8 cellular contexts compared by ENCODE assay signal in the genomic region with DNA sequence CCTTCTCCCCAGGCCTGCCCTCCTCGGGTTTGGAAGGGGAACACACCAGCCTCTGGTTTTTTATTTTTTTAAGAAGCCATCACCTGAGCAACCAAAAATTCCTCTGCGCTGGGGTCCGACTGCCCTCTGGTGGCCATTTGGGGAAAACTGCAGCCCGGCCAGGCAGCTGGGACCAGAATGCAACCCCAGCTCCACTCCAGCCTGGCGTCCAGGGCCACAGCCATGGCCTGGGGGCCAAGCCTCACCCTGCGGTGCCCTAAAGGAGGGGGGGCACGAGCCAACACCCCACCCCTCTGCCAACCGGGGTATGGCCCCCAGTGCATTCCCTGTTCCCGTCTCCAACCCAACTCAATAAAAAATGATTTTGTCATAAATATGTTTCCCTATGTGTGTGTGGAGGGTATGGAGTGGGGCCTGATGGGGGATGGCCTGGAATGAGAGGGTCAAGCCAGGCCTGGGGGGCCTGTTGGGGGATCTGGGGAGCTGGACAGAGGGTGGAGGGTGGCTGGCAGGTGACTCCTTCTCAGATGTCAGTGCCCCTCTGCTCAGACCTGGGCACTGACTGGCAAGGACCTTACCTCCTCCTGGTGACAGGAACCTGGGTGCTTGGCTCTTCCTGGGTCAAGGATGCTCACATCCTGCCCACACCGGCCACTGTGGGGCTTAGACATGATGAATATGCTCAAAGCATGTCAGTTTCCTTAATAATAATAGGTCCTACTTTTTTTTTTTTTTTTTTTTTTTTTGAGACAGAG. TPM values are rescaled to one million over a fixed set of nuclear protein-coding genes. Genes with fewer than 3 reads are reported as not detected.
DNase-seq lines count a peak whose midpoint lies in the region; ATAC-seq and TF ChIP-seq lines count a peak whose summit lies in the region.

No MANE protein-coding gene starts in this region.

- peaks cover 62% of the 10 kb centered on the region for H3K4me1 Mint-ChIP-seq in brain

- no peak overlapping the region for H3K4me3 ChIP-seq in ACC112 (ENCODE audit: low read depth, low read length)

- H3K36me3 ChIP-seq in ACC112 (ENCODE audit: insufficient read depth, low read length): no peaks in the 10 kb centered on the region

- peaks cover 0 to 2% (median 0%) of the 10 kb centered on the region in 5 experiments for H3K9me3 Mint-ChIP-seq in brain

- H3K4me1 ChIP-seq in ACC112 (ENCODE audit: control insufficient read depth, insufficient read depth, low read length, unreplicated experiment): peaks cover 24% of the 10 kb centered on the region

- H3K27ac ChIP-seq in ACC112 (ENCODE audit: low read depth, low read length): peak overlapping the region; percentile 4; the same call in 1 of the 2 replicates
- 0 out of 2 replicates have a peak overlapping the region, but pooled peaks have one; percentile 3 for H3K27ac ChIP-seq in VCaP

- in situ Hi-C loops in GM13977 (cut with MboI; ENCODE audit: low pct_unique_long_range_greater_than_20kb, low sequenced_read_pairs, unreplicated experiment): no loop called here

- no peaks in the 10 kb centered on the region for H3K27me3 ChIP-seq in ACC112 (ENCODE audit: insufficient read depth, low read length)

- H3K27ac Mint-ChIP-seq in brain: peak overlapping the region in 4 of 5 experiments; percentile 38 to 80 (median 64)

- H3K79me2 ChIP-seq in ACC112 (ENCODE audit: control insufficient read depth, insufficient read depth, low read length, unreplicated experiment): peaks cover 12% of the 10 kb centered on the region

- DNase-seq in GM13977 (ENCODE audit: low spot score) (peak; percentile 91), NCI-H2029 (lab: John Stamatoyannopoulos, UW) (peak; percentile 52), islet precursor cell (peak; percentile 91)
- DNase-seq in stimulated activated CD4-positive, alpha-beta T cell treated with anti-CD3 and anti-CD28 coated beads, Interleukin-1b, Interleukin-23, amount 100 ng/mL, for 4 hours (ENCODE audit: low read depth in 2 of 2): peak; percentile 65 to 73

- H3K36me3 Mint-ChIP-seq in brain: no peaks in the 10 kb centered on the region

- H3K27me3 Mint-ChIP-seq in brain: peaks cover 7% of the 10 kb centered on the region

- H2AFZ ChIP-seq in ACC112 (ENCODE audit: low read length, unreplicated experiment): no peak overlapping the region

- ATAC-seq in HG02571 (IDR thresholded peaks at IDR 0.05; ENCODE audit: unreplicated experiment): no peak

- peak; percentile 95 for TF ChIP-seq CTCF in GM13977 (IDR thresholded peaks at IDR 0.05; ENCODE audit: extremely low read depth, insufficient read depth, missing control alignments)
- peak; percentile 98 for TF ChIP-seq CTCF in VCaP (conservative IDR thresholded peaks at IDR 0.05)
- peak; percentile 96 to 97 for TF ChIP-seq CTCF in brain (conservative IDR thresholded peaks at IDR 0.05)

- H3K4me3 Mint-ChIP-seq in brain: peak overlapping the region in 3 of 5 experiments; percentile 28 to 51 (median 30)

RNA-seq across cellular contexts. Expression of gene GPR3, which starts 3.2 kb away (rescaled TPM):
- polyA plus RNA-seq in brain (ENCODE audit: insufficient read depth, low read depth, low replicate concordance): 2.7 TPM

RNA-seq across cellular contexts. Expression of gene CD164L2, which starts 12.5 kb away (rescaled TPM):
- polyA plus RNA-seq in brain (ENCODE audit: insufficient read depth, low read depth, low replicate concordance): 2.2 TPM

RNA-seq across cellular contexts. Expression of gene FCN3, which starts 21.0 kb away (rescaled TPM):
- polyA plus RNA-seq in brain (ENCODE audit: insufficient read depth, low read depth, low replicate concordance): 1.4 TPM

RNA-seq across cellular contexts. Expression of gene MAP3K6, which starts 28.9 kb away (rescaled TPM):
- polyA plus RNA-seq in brain (ENCODE audit: insufficient read depth, low read depth, low replicate concordance): 6.9 TPM

RNA-seq across cellular contexts. Expression of gene SYTL1, which starts 53.8 kb away (rescaled TPM):
- polyA plus RNA-seq in brain (ENCODE audit: insufficient read depth, low read depth, low replicate concordance): 24.1 TPM
